ENCODE assay signal across 32 cellular contexts in genomic region chr6:92753956-92754355, GRCh38.
"Had no signal": no experiment of that assay in that cellular context is flagged by ENCODE, and none has a peak within 500 bp of the region (broad histone marks: within the 10 kb centered on the region; RNA-seq: fewer than 3 reads in every experiment).

No MANE protein-coding gene starts in this region.

- DNase-seq: activated B cell treated with CpG ODN at 0.5 μM for 24 hours; activated CD4-positive, alpha-beta memory T cell treated with anti-CD3 and anti-CD28 coated beads for 36 hours; activated CD4-positive, alpha-beta T cell treated with anti-CD3 and anti-CD28 coated beads for 4 hours; activated CD4-positive, alpha-beta T cell treated with anti-CD3 and anti-CD28 coated beads, Interleukin-2, amount 50 U/mL, for 1 hour; activated CD4-positive, CD25-positive, alpha-beta regulatory T cell treated with anti-CD3 and anti-CD28 coated beads, Interleukin-2, amount 50 U/mL, for 72 hours; activated CD8-positive, alpha-beta memory T cell treated with anti-CD3 and anti-CD28 coated beads, Interleukin-2, amount 50 U/mL, for 48 hours; activated effector memory CD4-positive, alpha-beta T cell treated with Interleukin-2 at 50 U/mL for 16 hours; activated naive CD4-positive, alpha-beta T cell; activated naive CD4-positive, alpha-beta T cell treated with anti-CD3 and anti-CD28 coated beads, Interleukin-2, amount 50 U/mL, for 16 hours; activated naive CD8-positive, alpha-beta T cell treated with anti-CD3 and anti-CD28 coated beads for 36 hours; activated T-cell treated with anti-CD3 and anti-CD28 coated beads, Interleukin-2, amount 50 U/mL, for 48 hours; amniotic stem cell; aorta; brain microvascular endothelial cell; MM.1S; MV-4-11; NCI-H1092; NCI-H1436 treated with DMSO at 0.1 percent for 48 hours; NCI-H1694 treated with DMSO at 0.1 percent for 48 hours; NCI-H2029; NCI-H345; NCI-H524 treated with DMSO at 0.1 percent for 48 hours; SHP77; T-helper 1 cell; T-helper 2 cell; T-helper 9 cell had no signal

- H3K4me1 ChIP-seq: SJSA1 had no signal

- H3K9me3 ChIP-seq: SJSA1 had no signal

- H3K4me3 ChIP-seq: cardiac muscle cell, K562, SJSA1 had no signal

- H3K36me3 ChIP-seq: brain microvascular endothelial cell, cardiac muscle cell, SJSA1 had no signal

- ATAC-seq: K562, Panc1, SK-N-SH treated with all-trans-retinoic acid at 6 μM for 48 hours had no signal

- H3K27ac ChIP-seq: brain microvascular endothelial cell, cardiac muscle cell, SJSA1, VCaP had no signal

- H3K27me3 ChIP-seq: brain microvascular endothelial cell, cardiac muscle cell, SJSA1 had no signal
